In genomic region chr15:38558714-38559059, GRCh38 we compare ENCODE assay signal across 12 cellular contexts. TPM values are rescaled to one million over a fixed set of nuclear protein-coding genes. Genes with fewer than 3 reads are reported as not detected.
DNase-seq lines count a peak whose midpoint lies in the region; ATAC-seq and TF ChIP-seq lines count a peak whose summit lies in the region.
"Had no signal": no experiment of that assay in that cellular context is flagged by ENCODE, and none has a peak within 500 bp of the region (broad histone marks: within the 10 kb centered on the region; RNA-seq: fewer than 3 reads in every experiment).

No MANE protein-coding gene starts in this region.

- H3K36me3 Mint-ChIP-seq in natural killer cell: peaks cover 19% of the 10 kb centered on the region

- H3K4me2 ChIP-seq in mesendoderm (ENCODE audit: low read length) (no peak overlapping the region), PC-9 (no peak overlapping the region)

- H3K36me3 ChIP-seq in KOPT-K1 (ENCODE audit: insufficient read depth, low read length): peaks cover 81% of the 10 kb centered on the region
- H3K36me3 ChIP-seq in mesendoderm (ENCODE audit: control insufficient read depth, insufficient read depth, low read length): no peaks in the 10 kb centered on the region
- no peaks in the 10 kb centered on the region for H3K36me3 ChIP-seq in PC-9 (ENCODE audit: low read depth)
- H3K36me3 ChIP-seq: thyroid gland had no signal

- no peaks in the 10 kb centered on the region for H3K9me2 ChIP-seq in PC-9 (ENCODE audit: insufficient read depth)

- CTCF ChIA-PET in PC-9 (lab: Charles Lee): no interaction called here

- no peaks in the 10 kb centered on the region for H3K27me3 Mint-ChIP-seq in natural killer cell (ENCODE audit: low read depth in 2 of 2)

- peak overlapping the region; percentile 21 for H3K4me3 Mint-ChIP-seq in natural killer cell

- no CpG with 5 or more reads among the region's 3 CpGs for WGBS in mesendoderm (ENCODE audit: extremely low coverage, insufficient coverage, low lambda C conversion rate)

- H3K27me3 ChIP-seq in mesendoderm (ENCODE audit: insufficient read depth, low read length, poor library complexity): no peaks in the 10 kb centered on the region
- no peaks in the 10 kb centered on the region for H3K27me3 ChIP-seq in PC-9 (ENCODE audit: insufficient read depth, low read depth)

- H3K4ac ChIP-seq in mesendoderm (ENCODE audit: low read depth, low read length): no peak overlapping the region

- H3K79me2 ChIP-seq in mesendoderm (ENCODE audit: control insufficient read depth, insufficient read depth, low read length) (no peaks in the 10 kb centered on the region), PC-9 (ENCODE audit: low read depth) (no peaks in the 10 kb centered on the region)

- TF ChIP-seq CTCF in natural killer cell (IDR thresholded peaks at IDR 0.05): no peak
- no peak for TF ChIP-seq CTCF in PC-9 (conservative IDR thresholded peaks at IDR 0.05)

- DNase-seq in EL (peak; percentile 38), caudate nucleus (lab: John Stamatoyannopoulos, UW) (no peak), natural killer cell (no peak), Ammon's horn (ENCODE audit: low spot score) (no peak), mesendoderm (no peak), PC-9 (no peak)
- DNase-seq: Caco-2, NCI-H1092, thyroid gland had no signal

- H3K4me1 ChIP-seq in mesendoderm (ENCODE audit: control insufficient read depth, low read depth, low read length) (peaks cover 5% of the 10 kb centered on the region), PC-9 (replicated peaks; ENCODE audit: insufficient read depth) (no peaks in the 10 kb centered on the region)
- H3K4me1 ChIP-seq: thyroid gland had no signal

- ATAC-seq in natural killer cell: no peak
- no peak for ATAC-seq in GM21786 (IDR thresholded peaks at IDR 0.05; ENCODE audit: unreplicated experiment)

- no peak overlapping the region for H4K8ac ChIP-seq in mesendoderm (ENCODE audit: low read depth, low read length)

- no peaks in the 10 kb centered on the region for H3F3A ChIP-seq in PC-9 (ENCODE audit: insufficient read depth, low read depth)

- no TSS peak for BruUV-seq in PC-9 (replicated peaks; lab: Mats Ljungman, UMichigan)

- H2BK15ac ChIP-seq in mesendoderm (replicated peaks; ENCODE audit: low read depth): no peak overlapping the region

- H3K79me1 ChIP-seq in mesendoderm (ENCODE audit: low read length): no peaks in the 10 kb centered on the region

- no peak overlapping the region for H3K23ac ChIP-seq in mesendoderm (ENCODE audit: low read length)

- POLR2A ChIA-PET in PC-9 (lab: Charles Lee; ENCODE audit: unreplicated experiment): no interaction called here

- H3K4me1 Mint-ChIP-seq in natural killer cell: peaks cover 97 to 100% of the 10 kb centered on the region in 2 donors

- H3K9ac ChIP-seq in mesendoderm (ENCODE audit: low read length): no peak overlapping the region

- no peak overlapping the region for H2AFZ ChIP-seq in PC-9

- no peak overlapping the region for H2BK120ac ChIP-seq in mesendoderm (ENCODE audit: low read depth, low read length)

- H4K5ac ChIP-seq in mesendoderm (ENCODE audit: low read length): no peak overlapping the region

- no peaks in the 10 kb centered on the region for H3K9me3 Mint-ChIP-seq in natural killer cell

- H3K9me3 ChIP-seq in KOPT-K1 (ENCODE audit: insufficient read depth, low read length, poor library complexity, severe bottlenecking) (no peaks in the 10 kb centered on the region), PC-9 (ENCODE audit: insufficient read depth, low read depth) (no peaks in the 10 kb centered on the region)
- H3K9me3 ChIP-seq: Caco-2, thyroid gland had no signal

- H3K56ac ChIP-seq in mesendoderm (ENCODE audit: low read length): no peak overlapping the region

- H2AK5ac ChIP-seq in mesendoderm (ENCODE audit: low read length): no peak overlapping the region

- H3K4me3 ChIP-seq in mesendoderm (ENCODE audit: low read length) (no peak overlapping the region), PC-9 (no peak overlapping the region)
- H3K4me3 ChIP-seq: coronary artery, thyroid gland had no signal

- H4K20me1 ChIP-seq in PC-9 (ENCODE audit: insufficient read depth): no peaks in the 10 kb centered on the region

- H3K27ac ChIP-seq in KOPT-K1 (ENCODE audit: low read depth, low read length, poor library complexity, severe bottlenecking) (peak overlapping the region; percentile 30), caudate nucleus (ENCODE audit: low read depth, low read length) (peak overlapping the region; percentile 41), mesendoderm (ENCODE audit: low read depth, low read length) (no peak overlapping the region), PC-9 (no peak overlapping the region)
- H3K27ac ChIP-seq: coronary artery, thyroid gland had no signal

- intact Hi-C loops in natural killer cell (cut with micrococcal nuclease) (no loop called here), PC-9 (cut with micrococcal nuclease; ENCODE audit: unreplicated experiment) (no loop called here)

- H2BK5ac ChIP-seq in mesendoderm (ENCODE audit: low read length): no peak overlapping the region

- H3K27ac Mint-ChIP-seq in natural killer cell: peak overlapping the region; percentile 81 to 94

- no peak overlapping the region for H3K18ac ChIP-seq in mesendoderm (ENCODE audit: low read length)

RNA-seq across cellular contexts. Expression of gene RASGRP1, which starts 5.9 kb away (rescaled TPM):
- total RNA-seq in natural killer cell (100 to 1,000 TPM in 1 of 3 donors, 10 to 100 TPM in 2; 65.9 to 122 (median 96.5) TPM), PC-9 (2021) (0.39 and 1.5 TPM in 2 replicates)
- polyA plus RNA-seq in mesendoderm (2013, experiment 1 of 2): 0.32 TPM
- polyA plus RNA-seq in mesendoderm (2013, experiment 2 of 2): 0.42 TPM

Comparison
In these comparisons a context has a peak if more than half of its experiments do, and no peak if none do; other contexts are left out.
1. H3K27ac ChIP-seq: peak in KOPT-K1 (single experiment) and caudate nucleus (single experiment); none in mesendoderm (single experiment) and PC-9 (single experiment).
2. RNA of gene RASGRP1, which starts 5.9 kb away (total RNA-seq): 65.9 to 122 TPM in natural killer cell; 0.39 to 1.5 TPM in PC-9; every median in the first group is over 10 times any median in the second.